ENCODE assay signal across 28 cellular contexts in the genomic region with DNA sequence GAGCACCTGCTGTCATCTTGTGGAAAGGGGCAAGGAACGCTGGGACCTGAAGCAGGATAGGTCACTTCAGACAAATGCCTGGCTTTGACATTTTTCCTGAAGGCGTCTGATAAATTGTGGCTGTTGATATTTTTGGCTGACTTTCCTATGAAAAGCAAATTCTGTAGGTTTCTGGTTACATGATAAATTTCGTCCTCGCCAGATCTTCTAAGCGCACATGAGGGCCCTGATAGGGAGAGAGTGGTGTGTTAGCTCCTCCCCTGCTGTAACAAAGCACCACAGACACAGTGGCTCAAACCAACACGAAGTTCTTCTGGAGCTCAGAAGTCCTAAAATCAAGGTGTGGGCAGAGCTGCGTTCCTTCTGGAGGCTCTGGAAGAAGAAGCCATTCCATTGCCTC. TPM values are rescaled to one million over a fixed set of nuclear protein-coding genes. Genes with fewer than 3 reads are reported as not detected.
DNase-seq lines count a peak whose midpoint lies in the region; ATAC-seq and TF ChIP-seq lines count a peak whose summit lies in the region.
"Had no signal": no experiment of that assay in that cellular context is flagged by ENCODE, and none has a peak within 500 bp of the region (broad histone marks: within the 10 kb centered on the region; RNA-seq: fewer than 3 reads in every experiment).

No MANE protein-coding gene starts in this region.

- H3K56ac ChIP-seq in mesendoderm (ENCODE audit: low read length): no peak overlapping the region

- no peaks in the 10 kb centered on the region for H3K27me3 ChIP-seq in mesendoderm (ENCODE audit: insufficient read depth, low read length, poor library complexity)
- H3K27me3 ChIP-seq: BE2C had no signal

- peak; percentile 15 for TF ChIP-seq POLR2A in erythroblast (IDR thresholded peaks at IDR 0.05; ENCODE audit: low read length)

- H3K27me3 Mint-ChIP-seq in activated naive CD4-positive, alpha-beta T cell treated with anti-CD3 and anti-CD28 coated beads, Interleukin-2, amount 50 U/mL, for 24 hours: no peaks in the 10 kb centered on the region
- H3K27me3 Mint-ChIP-seq in activated naive CD4-positive, alpha-beta T cell treated with anti-CD3 and anti-CD28 coated beads, Interleukin-2, amount 10 ng/mL, durations not matched to agents 7 days and 5 days: peaks cover 38% of the 10 kb centered on the region
- H3K27me3 Mint-ChIP-seq: CD8-positive, alpha-beta memory T cell had no signal

- no peak overlapping the region for H3K9ac ChIP-seq in mesendoderm (ENCODE audit: low read length)
- H3K9ac ChIP-seq: KMS-11 had no signal

- H4K5ac ChIP-seq in mesendoderm (ENCODE audit: low read length): no peak overlapping the region

- ATAC-seq in left lobe of liver (no peak), omental fat pad (ENCODE audit: low FRiP score) (no peak)
- ATAC-seq: HCT116, Right ventricle myocardium inferior had no signal

- H2BK120ac ChIP-seq in mesendoderm (ENCODE audit: low read depth, low read length): no peak overlapping the region

- H2BK15ac ChIP-seq in mesendoderm (replicated peaks; ENCODE audit: low read depth): no peak overlapping the region

- no peaks in the 10 kb centered on the region for H3K9me3 Mint-ChIP-seq in activated naive CD4-positive, alpha-beta T cell treated with anti-CD3 and anti-CD28 coated beads, Interleukin-2, amount 50 U/mL, for 24 hours
- H3K9me3 Mint-ChIP-seq in activated naive CD4-positive, alpha-beta T cell treated with anti-CD3 and anti-CD28 coated beads, Interleukin-2, amount 10 ng/mL, durations not matched to agents 7 days and 5 days: no peaks in the 10 kb centered on the region
- H3K9me3 Mint-ChIP-seq: CD8-positive, alpha-beta memory T cell had no signal

- peak overlapping the region; percentile 51 for H3K27ac Mint-ChIP-seq in activated naive CD4-positive, alpha-beta T cell treated with anti-CD3 and anti-CD28 coated beads, Interleukin-2, amount 50 U/mL, for 24 hours
- H3K27ac Mint-ChIP-seq in activated naive CD4-positive, alpha-beta T cell treated with anti-CD3 and anti-CD28 coated beads, Interleukin-2, amount 10 ng/mL, durations not matched to agents 7 days and 5 days: no peak overlapping the region
- H3K27ac Mint-ChIP-seq: CD14-positive monocyte had no signal

- H2BK5ac ChIP-seq in mesendoderm (ENCODE audit: low read length): no peak overlapping the region

- no peaks in the 10 kb centered on the region for H3K36me3 ChIP-seq in mesendoderm (ENCODE audit: control insufficient read depth, insufficient read depth, low read length)
- H3K36me3 ChIP-seq: BE2C had no signal

- no peak overlapping the region for H3K27ac ChIP-seq in mesendoderm (ENCODE audit: low read depth, low read length)
- H3K27ac ChIP-seq: KMS-11, PC-9 had no signal

- H3K23ac ChIP-seq in mesendoderm (ENCODE audit: low read length): no peak overlapping the region

- no peak overlapping the region for H3K4ac ChIP-seq in mesendoderm (ENCODE audit: low read depth, low read length)

- no peaks in the 10 kb centered on the region for H3K36me3 Mint-ChIP-seq in activated naive CD4-positive, alpha-beta T cell treated with anti-CD3 and anti-CD28 coated beads, Interleukin-2, amount 50 U/mL, for 24 hours
- no peaks in the 10 kb centered on the region for H3K36me3 Mint-ChIP-seq in activated naive CD4-positive, alpha-beta T cell treated with anti-CD3 and anti-CD28 coated beads, Interleukin-2, amount 10 ng/mL, durations not matched to agents 7 days and 5 days
- H3K36me3 Mint-ChIP-seq: CD14-positive monocyte; CD8-positive, alpha-beta memory T cell had no signal

- no peak overlapping the region for H3K4me3 Mint-ChIP-seq in activated naive CD4-positive, alpha-beta T cell treated with anti-CD3 and anti-CD28 coated beads, Interleukin-2, amount 50 U/mL, for 24 hours
- no peak overlapping the region for H3K4me3 Mint-ChIP-seq in activated naive CD4-positive, alpha-beta T cell treated with anti-CD3 and anti-CD28 coated beads, Interleukin-2, amount 10 ng/mL, durations not matched to agents 7 days and 5 days
- H3K4me3 Mint-ChIP-seq: CD14-positive monocyte; CD8-positive, alpha-beta memory T cell had no signal

- DNase-seq in activated naive CD4-positive, alpha-beta T cell treated with anti-CD3 and anti-CD28 coated beads, Interleukin-2, amount 10 ng/mL, durations not matched to agents 7 days and 5 days: no peak
- peak; percentile 12 to 37 for DNase-seq in erythroblast (lab: John Stamatoyannopoulos, UW)
- DNase-seq in left lobe of liver (ENCODE audit: low spot score): peak; percentile 10
- DNase-seq in mesendoderm: no peak
- DNase-seq in cerebellar nuclear complex (lab: John Stamatoyannopoulos, UW): no peak
- DNase-seq in mesenteric fat pad (ENCODE audit: low spot score): no peak
- DNase-seq in omental fat pad (ENCODE audit: low spot score): no peak
- DNase-seq: 8988T; ACHN; BE2C; CD8-positive, alpha-beta memory T cell; DMS 273 treated with DMSO at 0.1 percent for 48 hours; DMS79 treated with DMSO at 0.1 percent for 48 hours; GF-D8; IMR-90; MM.1S; NCI-H2029; NCI-H446 treated with DMSO at 0.1 percent for 48 hours; NCI-H526; NCI-H82; NK-92 treated with Interleukin-12 subunit alpha and Interleukin-12 subunit beta, amount 100 ng/mL, for 24 hours had no signal

- no peaks in the 10 kb centered on the region for H3K79me2 ChIP-seq in mesendoderm (ENCODE audit: control insufficient read depth, insufficient read depth, low read length)

- H3K79me1 ChIP-seq in mesendoderm (ENCODE audit: low read length): no peaks in the 10 kb centered on the region

- CTCF ChIA-PET in activated naive CD4-positive, alpha-beta T cell treated with anti-CD3 and anti-CD28 coated beads, Interleukin-2, amount 10 ng/mL, durations not matched to agents 7 days and 5 days (lab: Charles Lee): interaction anchor here (0.7 to 6.3 kb wide), 7 partner anchors 10 to 119 kb away, joined by 3 to 48 read pairs (median 3); no protein-coding TSS in a partner anchor

- H3K4me2 ChIP-seq in mesendoderm (ENCODE audit: low read length): no peak overlapping the region
- H3K4me2 ChIP-seq: KMS-11, PC-9 had no signal

- no peaks in the 10 kb centered on the region for H3K4me1 ChIP-seq in mesendoderm (ENCODE audit: control insufficient read depth, low read depth, low read length)
- H3K4me1 ChIP-seq: BE2C had no signal

- H3K4me3 ChIP-seq in mesendoderm (ENCODE audit: low read length): no peak overlapping the region
- H3K4me3 ChIP-seq: PC-9 had no signal

- no peak overlapping the region for H4K8ac ChIP-seq in mesendoderm (ENCODE audit: low read depth, low read length)

- no peak for TF ChIP-seq CTCF in omental fat pad (IDR thresholded peaks at IDR 0.05)

- H3K18ac ChIP-seq in mesendoderm (ENCODE audit: low read length): no peak overlapping the region

- peaks cover 4% of the 10 kb centered on the region for H3K4me1 Mint-ChIP-seq in activated naive CD4-positive, alpha-beta T cell treated with anti-CD3 and anti-CD28 coated beads, Interleukin-2, amount 50 U/mL, for 24 hours
- H3K4me1 Mint-ChIP-seq in activated naive CD4-positive, alpha-beta T cell treated with anti-CD3 and anti-CD28 coated beads, Interleukin-2, amount 10 ng/mL, durations not matched to agents 7 days and 5 days: no peaks in the 10 kb centered on the region

- H2AK5ac ChIP-seq in mesendoderm (ENCODE audit: low read length): no peak overlapping the region

- WGBS in mesendoderm (ENCODE audit: extremely low coverage, insufficient coverage, low lambda C conversion rate): no CpG with 5 or more reads among the region's 7 CpGs

RNA-seq across cellular contexts. Expression of gene APOL4, which starts 19.6 kb away (rescaled TPM):
- 0.60 TPM for total RNA-seq in left lobe of liver
- polyA plus RNA-seq in mesendoderm (2013, experiment 1 of 2): 0.01 TPM
- 0.01 TPM for polyA plus RNA-seq in mesendoderm (2013, experiment 2 of 2)
- 51.4 TPM for total RNA-seq in mesenteric fat pad
- total RNA-seq in omental fat pad: 100 to 1,000 TPM in 1 of 4 donors, 10 to 100 TPM in 2, under 1 TPM in 1; 0.31 to 113 (median 44.3) TPM
- total RNA-seq: IMR-90, PC-9, RPMI7951 had no signal
- polyA plus RNA-seq: CD8-positive, alpha-beta memory T cell had no signal

RNA-seq across cellular contexts. Expression of gene APOL3, which starts 21.5 kb away (rescaled TPM):
- total RNA-seq in left lobe of liver (26.9 TPM), mesenteric fat pad (66.8 TPM), omental fat pad (100 to 1,000 TPM in 1 of 4 donors, 10 to 100 TPM in 3; 39.5 to 273 (median 73.9) TPM)
- 0.74 TPM for polyA plus RNA-seq in mesendoderm (2013, experiment 1 of 2)
- polyA plus RNA-seq in mesendoderm (2013, experiment 2 of 2): 0.66 TPM

RNA-seq across cellular contexts. Expression of gene APOL2, which starts 57.3 kb away (rescaled TPM):
- 44.4 TPM for total RNA-seq in left lobe of liver
- polyA plus RNA-seq in mesendoderm (2013, experiment 1 of 2): 3.8 TPM
- 4.1 TPM for polyA plus RNA-seq in mesendoderm (2013, experiment 2 of 2)
- total RNA-seq in mesenteric fat pad: 168 TPM
- total RNA-seq in omental fat pad: 100 to 1,000 TPM in 2 of 4 donors, 10 to 100 TPM in 2; 63.2 to 122 (median 93.0) TPM

Comparison
In these comparisons a context has a peak if more than half of its experiments do, and no peak if none do; other contexts are left out.
1. DNase-seq: peak in erythroblast (2 of 2) and left lobe of liver (single experiment); none in activated naive CD4-positive, alpha-beta T cell treated with anti-CD3 and anti-CD28 coated beads, Interleukin-2, amount 10 ng/mL, durations not matched to agents 7 days and 5 days (single experiment), mesendoderm (single experiment), cerebellar nuclear complex (0 of 2), mesenteric fat pad (single experiment) and omental fat pad (single experiment).